In the genomic region with DNA sequence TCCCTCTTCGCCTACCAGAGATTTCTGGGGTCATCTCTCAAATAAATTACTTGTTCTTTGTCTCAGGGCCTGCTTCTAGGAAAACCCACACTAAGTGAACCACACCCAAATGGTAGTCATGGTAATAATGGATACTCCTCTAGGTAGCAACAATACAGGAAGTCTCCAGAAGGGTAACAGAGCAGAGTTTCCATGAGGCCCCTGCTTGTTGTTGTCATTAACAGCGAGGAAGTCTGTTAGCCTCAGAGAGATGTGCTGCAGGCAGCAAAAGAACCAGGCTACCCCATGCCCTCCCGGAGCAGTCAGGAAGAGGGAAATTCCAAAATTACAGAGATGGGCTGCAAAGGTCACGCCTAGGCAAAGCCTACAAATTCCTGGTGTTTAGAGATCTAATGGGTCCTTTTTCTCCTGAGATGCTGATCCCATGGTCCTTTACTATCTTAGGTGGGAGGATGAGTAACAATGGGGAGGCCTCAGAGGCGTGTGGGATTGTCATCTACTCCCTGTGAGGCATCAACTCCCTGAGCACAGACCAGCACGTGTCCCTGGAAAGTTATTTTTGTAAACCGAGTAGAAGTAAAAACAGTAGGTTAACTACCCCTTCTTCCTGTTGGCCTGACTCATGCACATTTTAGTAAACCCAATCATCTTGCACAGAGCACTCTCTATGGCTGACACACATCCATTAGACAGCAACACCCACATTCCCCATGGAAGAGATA, we compare ENCODE assay signal across 8 cellular contexts. TPM values are rescaled to one million over a fixed set of nuclear protein-coding genes. Genes with fewer than 3 reads are reported as not detected.
DNase-seq lines count a peak whose midpoint lies in the region; ATAC-seq and TF ChIP-seq lines count a peak whose summit lies in the region.

No MANE protein-coding gene starts in this region.

- H3K4me3 Mint-ChIP-seq in MCF 10A (ENCODE audit: unreplicated experiment), result no peak overlapping the region
- peak overlapping the region; percentile 80 to 81 for H3K4me3 Mint-ChIP-seq in stimulated activated naive CD8-positive, alpha-beta T cell treated with anti-CD3 and anti-CD28 coated beads, Interleukin-15, amount 100 ng/mL, for 72 hours

- peak; percentile 91 for ATAC-seq in stimulated activated naive CD8-positive, alpha-beta T cell treated with anti-CD3 and anti-CD28 coated beads, Interleukin-15, amount 100 ng/mL, for 72 hours
- ATAC-seq in GM18519 (IDR thresholded peaks at IDR 0.05; ENCODE audit: low FRiP score, unreplicated experiment), result no peak

- TF ChIP-seq POLR2A in breast epithelium (IDR thresholded peaks at IDR 0.05) (no peak), esophagus muscularis mucosa (IDR thresholded peaks at IDR 0.05; ENCODE audit: low read depth) (no peak)

- no peaks in the 10 kb centered on the region for H3K9me3 ChIP-seq in breast epithelium
- peaks cover 0 to 6% (median 0%) of the 10 kb centered on the region in 4 donors for H3K9me3 ChIP-seq in esophagus muscularis mucosa

- H3K27me3 ChIP-seq in breast epithelium (no peaks in the 10 kb centered on the region), esophagus muscularis mucosa (no peaks in the 10 kb centered on the region)

- H3K27ac ChIP-seq in breast epithelium, result no peak overlapping the region
- H3K27ac ChIP-seq in esophagus muscularis mucosa (replicated peaks in 1 of 4), result peak overlapping the region in 1 of 4 donors; percentile 16

- H3K36me3 Mint-ChIP-seq in MCF 10A (ENCODE audit: insufficient read depth, unreplicated experiment), result no peaks in the 10 kb centered on the region

- intact Hi-C loops in MCF 10A (cut with micrococcal nuclease), result no loop called here
- intact Hi-C loops in breast epithelium (cut with DNase I; ENCODE audit: low total_unique reads), result loop anchor here (10.0 kb wide), 1 partner anchor 1194 kb away; no protein-coding TSS in a partner anchor
- intact Hi-C loops in esophagus muscularis mucosa (cut with DNase I), result no loop called here

- TF ChIP-seq CTCF in MCF 10A (IDR thresholded peaks at IDR 0.05; ENCODE audit: unreplicated experiment) (no peak), breast epithelium (IDR thresholded peaks at IDR 0.05) (no peak), esophagus muscularis mucosa (IDR thresholded peaks at IDR 0.05) (no peak)

- H3K4me1 ChIP-seq in breast epithelium (no peaks in the 10 kb centered on the region), esophagus muscularis mucosa (no peaks in the 10 kb centered on the region)

- peak overlapping the region; percentile 79 for H3K27ac Mint-ChIP-seq in MCF 10A (ENCODE audit: low read depth, unreplicated experiment)
- H3K27ac Mint-ChIP-seq in stimulated activated naive CD8-positive, alpha-beta T cell treated with anti-CD3 and anti-CD28 coated beads, Interleukin-15, amount 100 ng/mL, for 72 hours, result peak overlapping the region; percentile 99

- DNase-seq in MCF 10A (ENCODE audit: unreplicated experiment), result peak; percentile 68
- DNase-seq in breast epithelium (ENCODE audit: low spot score in 2 of 2), result no peak
- peak; percentile 46 for DNase-seq in activated CD4-positive, alpha-beta T cell treated with anti-CD3 and anti-CD28 coated beads for 48 hours
- DNase-seq in esophagus muscularis mucosa (ENCODE audit: extremely low spot score), result peak; percentile 57
- peak; percentile 50 to 68 for DNase-seq in stimulated activated naive CD8-positive, alpha-beta T cell treated with anti-CD3 and anti-CD28 coated beads, Interleukin-15, amount 100 ng/mL, for 72 hours
- DNase-seq in DMS 273 (lab: John Stamatoyannopoulos, UW; ENCODE audit: unreplicated experiment), result no peak
- no peak for DNase-seq in cerebellar cortex (ENCODE audit: low spot score)

- H3K27me3 Mint-ChIP-seq in MCF 10A (ENCODE audit: insufficient read depth, unreplicated experiment), result no peaks in the 10 kb centered on the region
- H3K27me3 Mint-ChIP-seq in stimulated activated naive CD8-positive, alpha-beta T cell treated with anti-CD3 and anti-CD28 coated beads, Interleukin-15, amount 100 ng/mL, for 72 hours, result no peaks in the 10 kb centered on the region

- WGBS in esophagus muscularis mucosa, result 68% methylated on average over 7 of the region's 7 CpGs

- H3K4me3 ChIP-seq in breast epithelium, result no peak overlapping the region
- H3K4me3 ChIP-seq in esophagus muscularis mucosa, result no peak overlapping the region

- H3K36me3 ChIP-seq in breast epithelium (no peaks in the 10 kb centered on the region), esophagus muscularis mucosa (no peaks in the 10 kb centered on the region)

- H3K9me3 Mint-ChIP-seq in MCF 10A (ENCODE audit: unreplicated experiment), result peaks cover 8% of the 10 kb centered on the region
- peaks cover 4 to 8% of the 10 kb centered on the region in 2 donors for H3K9me3 Mint-ChIP-seq in stimulated activated naive CD8-positive, alpha-beta T cell treated with anti-CD3 and anti-CD28 coated beads, Interleukin-15, amount 100 ng/mL, for 72 hours

- TF ChIP-seq EP300 in esophagus muscularis mucosa (IDR thresholded peaks at IDR 0.05), result no peak

- POLR2A ChIA-PET in MCF 10A (lab: Yijun Ruan, JAX), result no interaction called here

- H3K4me1 Mint-ChIP-seq in MCF 10A (ENCODE audit: insufficient read depth, unreplicated experiment), result peaks cover 18% of the 10 kb centered on the region
- peaks cover 39% of the 10 kb centered on the region for H3K4me1 Mint-ChIP-seq in stimulated activated naive CD8-positive, alpha-beta T cell treated with anti-CD3 and anti-CD28 coated beads, Interleukin-15, amount 100 ng/mL, for 72 hours

- no TSS peak for BruUV-seq in MCF 10A (replicated peaks; lab: Mats Ljungman, UMichigan)

- CTCF ChIA-PET in MCF 10A (lab: Yijun Ruan, JAX), result interaction anchor here (1.3 kb wide), 1 partner anchor 112 kb away, joined by 4 read pairs; no protein-coding TSS in a partner anchor

RNA-seq across cellular contexts. Expression of gene ISM1, which starts 10.1 kb away (rescaled TPM):
- total RNA-seq in MCF 10A (2022) (1.0 and 1.3 TPM in 2 replicates), breast epithelium (10 to 100 TPM; 13.0 to 18.7 (median 15.2) TPM), esophagus muscularis mucosa (1 to 10 TPM; 1.8 to 7.1 (median 4.0) TPM)

Comparison
In these comparisons a context has a peak if more than half of its experiments do, and no peak if none do; other contexts are left out.
1. DNase-seq: peak in MCF 10A (single experiment), activated CD4-positive, alpha-beta T cell treated with anti-CD3 and anti-CD28 coated beads for 48 hours (single experiment), esophagus muscularis mucosa (single experiment) and stimulated activated naive CD8-positive, alpha-beta T cell treated with anti-CD3 and anti-CD28 coated beads, Interleukin-15, amount 100 ng/mL, for 72 hours (2 of 2); none in breast epithelium (0 of 2), DMS 273 (single experiment) and cerebellar cortex (single experiment).